ENCODE assay signal across 11 cellular contexts in genomic region chr12:27246774-27247173, GRCh38. TPM values are rescaled to one million over a fixed set of nuclear protein-coding genes. Genes with fewer than 3 reads are reported as not detected.
DNase-seq lines count a peak whose midpoint lies in the region; FAIRE-seq and TF ChIP-seq lines count a peak whose summit lies in the region.
"Had no signal": no experiment of that assay in that cellular context is flagged by ENCODE, and none has a peak within 500 bp of the region (broad histone marks: within the 10 kb centered on the region; RNA-seq: fewer than 3 reads in every experiment).

No MANE protein-coding gene starts in this region.

- H3K36me3 ChIP-seq in esophagus muscularis mucosa (no peaks in the 10 kb centered on the region), rectal smooth muscle tissue (ENCODE audit: control insufficient read depth, insufficient read depth, low read length) (no peaks in the 10 kb centered on the region)

- TF ChIP-seq POLR2A in GM12892 (IDR thresholded peaks at IDR 0.05; ENCODE audit: low read depth, low read length), result no peak
- TF ChIP-seq POLR2A in esophagus muscularis mucosa (IDR thresholded peaks at IDR 0.05; ENCODE audit: low read depth), result no peak

- H3K4me1 ChIP-seq in esophagus muscularis mucosa (peaks cover 31 to 68% (median 62%) of the 10 kb centered on the region in 4 donors), rectal smooth muscle tissue (ENCODE audit: control insufficient read depth, insufficient read depth, low read length) (peaks cover 16% of the 10 kb centered on the region)

- intact Hi-C loops in esophagus muscularis mucosa (cut with DNase I), result loop anchor here (5.0 to 10.0 kb wide), 2 partner anchors 102 to 229 kb away; no protein-coding TSS in a partner anchor

- DNase-seq in GM12892 (ENCODE audit: insufficient read length) (no peak), NCI-H69 (lab: John Stamatoyannopoulos, UW) (peak; percentile 18), esophagus muscularis mucosa (ENCODE audit: extremely low spot score) (no peak), GM13977 (ENCODE audit: low spot score) (no peak), ureter (ENCODE audit: low spot score) (no peak)
- DNase-seq in stimulated activated naive CD4-positive, alpha-beta T cell (lab: John Stamatoyannopoulos, UW), result no peak
- DNase-seq: central memory CD4-positive, alpha-beta T cell; hippocampal formation; naive B cell; NCI-H345 had no signal

- TF ChIP-seq EP300 in esophagus muscularis mucosa (IDR thresholded peaks at IDR 0.05), result no peak

- 37% methylated on average over 5 of the region's 5 CpGs for WGBS in esophagus muscularis mucosa

- H3K27me3 ChIP-seq in esophagus muscularis mucosa (no peaks in the 10 kb centered on the region), rectal smooth muscle tissue (ENCODE audit: control insufficient read depth, insufficient read depth, low read length) (no peaks in the 10 kb centered on the region)

- H3K27ac ChIP-seq in esophagus muscularis mucosa (replicated peaks in 1 of 4) (peak overlapping the region; percentile 88 to 94 (median 94)), rectal smooth muscle tissue (ENCODE audit: low read depth, low read length) (peak overlapping the region; percentile 93)

- peak overlapping the region; percentile 78 to 91 (median 80) for H3K4me3 ChIP-seq in esophagus muscularis mucosa
- H3K4me3 ChIP-seq in rectal smooth muscle tissue (ENCODE audit: low read length), result peak overlapping the region; percentile 17

- H3K9ac ChIP-seq in rectal smooth muscle tissue (ENCODE audit: low read length), result no peak overlapping the region

- TF ChIP-seq CTCF in esophagus muscularis mucosa (IDR thresholded peaks at IDR 0.05), result no peak
- TF ChIP-seq CTCF in GM13977 (IDR thresholded peaks at IDR 0.05; ENCODE audit: extremely low read depth, insufficient read depth, missing control alignments), result no peak

- peak; percentile 82 for FAIRE-seq in GM12892 (lab: Jason Lieb, UNC)

- in situ Hi-C loops in GM13977 (cut with MboI; ENCODE audit: low pct_unique_long_range_greater_than_20kb, low sequenced_read_pairs, unreplicated experiment), result no loop called here

- no peaks in the 10 kb centered on the region for H3K9me3 ChIP-seq in esophagus muscularis mucosa

RNA-seq across cellular contexts. Expression of gene STK38L, which starts 2.7 kb away (rescaled TPM):
- 93.4 TPM for polyA plus RNA-seq in GM12892 (2012; ENCODE audit: missing spikeins)
- 100 to 1,000 TPM in 1 of 4 donors, 10 to 100 TPM in 3; 64.6 to 102 (median 82.4) TPM for total RNA-seq in esophagus muscularis mucosa
- 30.4 TPM for total RNA-seq in ureter
